8 cellular contexts compared by ENCODE assay signal in genomic region chr10:8054498-8055407, GRCh38. TPM values are rescaled to one million over a fixed set of nuclear protein-coding genes. Genes with fewer than 3 reads are reported as not detected.
DNase-seq lines count a peak whose midpoint lies in the region; ATAC-seq, FAIRE-seq and TF ChIP-seq lines count a peak whose summit lies in the region.

Gene GATA3 (plus strand): TSS chr10:8054688. CDS start chr10:8055656, 968 bp downstream.

- intact Hi-C loops in K562 (cut with micrococcal nuclease): loop anchor here (5.0 kb wide), 1 partner anchor 1153 kb away; no protein-coding TSS in a partner anchor

- no peaks in the 10 kb centered on the region for H3K79me2 ChIP-seq in K562 (ENCODE audit: control insufficient read depth, insufficient read depth, low read length)

- TF ChIP-seq RAD21 in K562 (CRISPR knock-in tag; conservative IDR thresholded peaks at IDR 0.05 in 1 of 2, IDR thresholded peaks at IDR 0.05 in 1 of 2): no peak

- BruUV-seq in K562 (replicated peaks; lab: Mats Ljungman, UMichigan): no TSS peak

- WGBS in K562 (ENCODE audit: insufficient coverage, low coverage, missing lambda C conversion rate): 54% methylated on average over 13 of the region's 65 CpGs

- H3K9ac ChIP-seq in K562 (ENCODE audit: insufficient read depth in 1 of 2, low read depth in 2 of 2, low read length in 2 of 2): peak within 1 kb of the TSS in 1 of 2 experiments; percentile 17; a peak in 1 of 4 replicates

- CTCF ChIA-PET in K562 (lab: Yijun Ruan, JAX; ENCODE audit: low intra/inter-chr PET ratio): no interaction called here

- 0 out of 2 replicates have a peak, but pooled peaks cover 2% of the 10 kb centered on the region for H3K9me3 ChIP-seq in K562 (replicated peaks; ENCODE audit: control insufficient read depth, insufficient read depth, low read depth, low read length)

- H3K4me2 ChIP-seq in K562 (ENCODE audit: insufficient read depth, low read length): peak within 1 kb of the TSS; percentile 72

- POLR2A ChIA-PET in K562 (lab: Yijun Ruan, JAX): no interaction called here

- H4K20me1 ChIP-seq in K562 (replicated peaks; ENCODE audit: control insufficient read depth, insufficient read depth, low read length): no peaks in the 10 kb centered on the region

- peaks cover 0 to 23% of the 10 kb centered on the region in 2 experiments; a peak in 3 of 5 replicates for H3K4me1 ChIP-seq in K562 (replicated peaks in 1 of 2; ENCODE audit: control insufficient read depth in 2 of 2, insufficient read depth in 2 of 2, low read length in 2 of 2)

- no peak for TF ChIP-seq EP300 in K562 (IDR thresholded peaks at IDR 0.05; ENCODE audit: low read length)

- H3K9me1 ChIP-seq in K562 (ENCODE audit: control insufficient read depth, insufficient read depth, low read length): no peaks in the 10 kb centered on the region

- in situ Hi-C loops in K562 (cut with MboI): no loop called here

- FAIRE-seq in K562 (lab: Jason Lieb, UNC): no peak

- peaks cover 19 to 45% of the 10 kb centered on the region in 2 experiments for H3K27me3 ChIP-seq in K562 (ENCODE audit: control insufficient read depth in 2 of 2, insufficient read depth in 2 of 2, low read length in 2 of 2)

- H3K27ac ChIP-seq in K562 (ENCODE audit: extremely low read depth, low read depth, low read length): no peak within 1 kb of the TSS

- TF ChIP-seq POLR2A in K562 (conservative IDR thresholded peaks at IDR 0.05): no peak

- peak; percentile 60 for DNase-seq in T1000 (lab: John Stamatoyannopoulos, UW)
- DNase-seq in K562 (ENCODE audit: extremely low read depth in 1 of 4, low spot score in 3 of 4): peak in 2 of 4 experiments; percentile 22 to 31
- DNase-seq in kidney tubule cell (ENCODE audit: low spot score): peak; percentile 50
- DNase-seq in stimulated activated CD4-positive, alpha-beta T cell treated with anti-CD3 and anti-CD28 coated beads, TNF-alpha, amount 100 ng/mL, for 4 hours (ENCODE audit: low read depth in 3 of 3): peak in 2 of 3 experiments; percentile 60 to 65
- DNase-seq in anterior cingulate cortex (lab: John Stamatoyannopoulos, UW): no peak
- no peak for DNase-seq in cerebellar cortex (ENCODE audit: low spot score)

- peak within 1 kb of the TSS; percentile 24 for H3K4me3 ChIP-seq in K562

- no peaks in the 10 kb centered on the region for H3K36me3 ChIP-seq in K562 (ENCODE audit: control insufficient read depth, insufficient read depth, low read length)

- peak within 1 kb of the TSS; percentile 86 for H2AFZ ChIP-seq in K562 (ENCODE audit: low read depth, low read length)

- ATAC-seq in GM18868 (IDR thresholded peaks at IDR 0.05; ENCODE audit: unreplicated experiment) (peak; percentile 34), HG03025 (IDR thresholded peaks at IDR 0.05; ENCODE audit: low FRiP score, unreplicated experiment) (peak; percentile 45), K562 (no peak)

- no peak for TF ChIP-seq CTCF in K562 (IDR thresholded peaks at IDR 0.05 in 2 of 3, conservative IDR thresholded peaks at IDR 0.05 in 1 of 3; ENCODE audit: insufficient read depth in 2 of 3, low read depth in 1 of 3, low read length in 3 of 3)

TF ChIP-seq in K562, 482 proteins besides CTCF, POLR2A, EP300 and RAD21 (continues in another document):
- TF ChIP-seq BRCA1 (IDR thresholded peaks at IDR 0.05) (no peak), BRCA1 (CRISPR knock-in tag; IDR thresholded peaks at IDR 0.05) (no peak), PRMT5 (CRISPR knock-in tag; IDR thresholded peaks at IDR 0.05) (no peak), DPF2 (IDR thresholded peaks at IDR 0.05) (no peak), MTF1 (CRISPR knock-in tag; IDR thresholded peaks at IDR 0.05; ENCODE audit: borderline replicate concordance) (no peak), POLR2AphosphoS2 (IDR thresholded peaks at IDR 0.05; ENCODE audit: low read length) (no peak), ETV1 (tag; conservative IDR thresholded peaks at IDR 0.05; ENCODE audit: low read depth) (no peak), RERE (CRISPR knock-in tag; IDR thresholded peaks at IDR 0.05; ENCODE audit: borderline replicate concordance) (no peak), ZFP30 (CRISPR knock-in tag; IDR thresholded peaks at IDR 0.05; ENCODE audit: borderline replicate concordance) (no peak), CREB3L1 (IDR thresholded peaks at IDR 0.05; ENCODE audit: borderline replicate concordance, low read depth) (no peak), ZSCAN32 (CRISPR knock-in tag; IDR thresholded peaks at IDR 0.05) (no peak), NCOA6 (IDR thresholded peaks at IDR 0.05) (no peak), BRD9 (IDR thresholded peaks at IDR 0.05; ENCODE audit: low read depth, partially characterized antibody) (no peak), MLLT1 (IDR thresholded peaks at IDR 0.05) (no peak)

RNA-seq across cellular contexts. Expression of gene GATA3, which starts in this region (rescaled TPM):
- not detected in 2 replicates for total RNA-seq in K562 (2011; cell fraction: chromatin; rRNA removed; ENCODE audit: low replicate concordance)
- not detected in 2 replicates for total RNA-seq in K562 (2011; cell fraction: nucleolus; rRNA removed)
- total RNA-seq in K562 (2011; cell fraction: nucleoplasm; rRNA removed): not detected in 2 replicates
- total RNA-seq in K562 (2014; rRNA removed) (not detected in 2 replicates), K562 (2014; rRNA removed; fragmentation: Illumina TruSeq; extraction: Trizol) (not detected in 2 replicates), K562 (2015; rRNA removed; fragmentation: Illumina TruSeq; extraction: Trizol) (not detected in 2 replicates), K562 (2021) (0.24 and 0.25 TPM in 2 replicates)
- polyA plus RNA-seq in K562 (2011; rRNA removed) (not detected in 2 replicates), K562 (2014; fragmentation: Illumina TruSeq; extraction: Trizol) (0.09 TPM in 1 of 2 replicates, not detected in the other), K562 (2014; fragmentation: Nextera tagmentation; extraction: Ambion mirVana) (under 1 TPM in 1 of 2 experiments, not detected in 1; 0.01 TPM), K562 (2014; rRNA removed) (not detected in 2 replicates)
- polyA plus RNA-seq in K562 (2011; cell fraction: cytosol; rRNA removed): not detected in 2 replicates
- polyA plus RNA-seq in K562 (2011; cell fraction: nucleus; rRNA removed): 0.14 TPM in 1 of 2 replicates, not detected in the other
- 0.05 and 0.10 TPM in 2 replicates for polyA plus RNA-seq in K562 (2012)
- polyA minus RNA-seq in K562 (2011; rRNA and poly(A)+ RNA removed): not detected in 2 replicates
- not detected in 2 replicates for polyA minus RNA-seq in K562 (2011; cell fraction: cytosol; rRNA and poly(A)+ RNA removed)
- polyA minus RNA-seq in K562 (2011; cell fraction: nucleus; rRNA and poly(A)+ RNA removed): not detected in 2 replicates

Comparison
In these comparisons a context has a peak if more than half of its experiments do, and no peak if none do; other contexts are left out.
1. DNase-seq: peak in T1000 (single experiment), kidney tubule cell (single experiment) and stimulated activated CD4-positive, alpha-beta T cell treated with anti-CD3 and anti-CD28 coated beads, TNF-alpha, amount 100 ng/mL, for 4 hours (2 of 3); none in anterior cingulate cortex (0 of 58) and cerebellar cortex (single experiment).